Comparison of ENCODE assay signal across 8 cellular contexts in genomic region chr6:109095821-109096084, GRCh38. TPM values are rescaled to one million over a fixed set of nuclear protein-coding genes. Genes with fewer than 3 reads are reported as not detected.
DNase-seq lines count a peak whose midpoint lies in the region; ATAC-seq, FAIRE-seq and TF ChIP-seq lines count a peak whose summit lies in the region.

No MANE protein-coding gene starts in this region.

- H3K9me3 Mint-ChIP-seq in activated naive CD4-positive, alpha-beta T cell treated with anti-CD3 and anti-CD28 coated beads for 36 hours: no peaks in the 10 kb centered on the region
- H3K9me3 Mint-ChIP-seq in type B pancreatic cell: no peaks in the 10 kb centered on the region

- H3K9me3 ChIP-seq in lower lobe of right lung: no peaks in the 10 kb centered on the region

- H3K27me3 ChIP-seq in lower lobe of right lung (ENCODE audit: low read depth): no peaks in the 10 kb centered on the region

- peak overlapping the region; percentile 95 for H3K27ac Mint-ChIP-seq in activated naive CD4-positive, alpha-beta T cell treated with anti-CD3 and anti-CD28 coated beads for 36 hours
- peak overlapping the region; percentile 99 for H3K27ac Mint-ChIP-seq in type B pancreatic cell

- in situ Hi-C loops in astrocyte of the spinal cord (cut with HindIII; ENCODE audit: low sequenced_read_pairs): no loop called here

- ATAC-seq in lower lobe of right lung (no peak), GM18867 (IDR thresholded peaks at IDR 0.05; ENCODE audit: unreplicated experiment) (no peak)

- peak overlapping the region; percentile 69 for H3K4me3 ChIP-seq in astrocyte of the spinal cord (ENCODE audit: low read depth, low read length)
- H3K4me3 ChIP-seq in lower lobe of right lung: peak overlapping the region; percentile 72

- H3K36me3 Mint-ChIP-seq in activated naive CD4-positive, alpha-beta T cell treated with anti-CD3 and anti-CD28 coated beads for 36 hours (ENCODE audit: low read depth): peaks cover 8% of the 10 kb centered on the region
- peaks cover 9% of the 10 kb centered on the region for H3K36me3 Mint-ChIP-seq in type B pancreatic cell

- no peak for DNase-seq in activated naive CD4-positive, alpha-beta T cell treated with anti-CD3 and anti-CD28 coated beads for 36 hours
- no peak for DNase-seq in activated naive CD4-positive, alpha-beta T cell (lab: John Stamatoyannopoulos, UW)
- DNase-seq in astrocyte of the spinal cord (ENCODE audit: low read depth, low spot score): no peak
- DNase-seq in lower lobe of right lung: no peak
- DNase-seq in type B pancreatic cell (ENCODE audit: extremely low spot score, unreplicated experiment): no peak
- DNase-seq in kidney tubule cell (ENCODE audit: low spot score): no peak
- DNase-seq in HTR-8/SVneo (ENCODE audit: insufficient read length, low spot score): no peak

- H3K4me3 Mint-ChIP-seq in activated naive CD4-positive, alpha-beta T cell treated with anti-CD3 and anti-CD28 coated beads for 36 hours: peak overlapping the region; percentile 84
- H3K4me3 Mint-ChIP-seq in type B pancreatic cell: peak overlapping the region; percentile 97

- intact Hi-C loops in activated naive CD4-positive, alpha-beta T cell treated with anti-CD3 and anti-CD28 coated beads for 36 hours (cut with micrococcal nuclease): loop anchor here (1.0 to 10.0 kb wide), 14 partner anchors 87 to 1722 kb away; partner anchors contain the start of genes AFG1L, AK9, ARMC2 and CD164
- intact Hi-C loops in lower lobe of right lung (cut with DNase I): no loop called here

- FAIRE-seq in HTR-8/SVneo (lab: Jason Lieb, UNC): no peak

- TF ChIP-seq CTCF in astrocyte of the spinal cord (IDR thresholded peaks at IDR 0.05; ENCODE audit: low read depth, low read length) (no peak), lower lobe of right lung (IDR thresholded peaks at IDR 0.05) (no peak), type B pancreatic cell (conservative IDR thresholded peaks at IDR 0.05) (no peak)

- peak overlapping the region; percentile 99 for H3K27ac ChIP-seq in lower lobe of right lung

- H3K27me3 Mint-ChIP-seq in activated naive CD4-positive, alpha-beta T cell treated with anti-CD3 and anti-CD28 coated beads for 36 hours (ENCODE audit: low read depth): no peaks in the 10 kb centered on the region
- no peaks in the 10 kb centered on the region for H3K27me3 Mint-ChIP-seq in type B pancreatic cell

- H3K36me3 ChIP-seq in lower lobe of right lung: no peaks in the 10 kb centered on the region

- H3K4me1 ChIP-seq in lower lobe of right lung: peaks cover 33% of the 10 kb centered on the region

- H3K4me1 Mint-ChIP-seq in activated naive CD4-positive, alpha-beta T cell treated with anti-CD3 and anti-CD28 coated beads for 36 hours (ENCODE audit: low read depth): peaks cover 36% of the 10 kb centered on the region
- peaks cover 20% of the 10 kb centered on the region for H3K4me1 Mint-ChIP-seq in type B pancreatic cell (ENCODE audit: unreplicated experiment)

- CTCF ChIA-PET in activated naive CD4-positive, alpha-beta T cell treated with anti-CD3 and anti-CD28 coated beads for 36 hours (lab: Charles Lee): no interaction called here

RNA-seq across cellular contexts. Expression of gene CEP57L1, which starts 0.4 kb away (rescaled TPM):
- total RNA-seq in activated naive CD4-positive, alpha-beta T cell treated with anti-CD3 and anti-CD28 coated beads for 36 hours: 10 to 100 TPM; 33.3 to 33.5 TPM
- total RNA-seq in lower lobe of right lung (8.6 TPM), type B pancreatic cell (ENCODE audit: low replicate concordance) (6.0 and 20.7 TPM in 2 replicates)

RNA-seq across cellular contexts. Expression of gene SESN1, which starts 1.1 kb away (rescaled TPM):
- total RNA-seq in activated naive CD4-positive, alpha-beta T cell treated with anti-CD3 and anti-CD28 coated beads for 36 hours: 10 to 100 TPM; 34.0 to 35.0 TPM
- total RNA-seq in lower lobe of right lung (37.9 TPM), type B pancreatic cell (ENCODE audit: low replicate concordance) (31.1 and 33.3 TPM in 2 replicates)
